Comparison of ENCODE assay signal across 8 cellular contexts in the genomic region with DNA sequence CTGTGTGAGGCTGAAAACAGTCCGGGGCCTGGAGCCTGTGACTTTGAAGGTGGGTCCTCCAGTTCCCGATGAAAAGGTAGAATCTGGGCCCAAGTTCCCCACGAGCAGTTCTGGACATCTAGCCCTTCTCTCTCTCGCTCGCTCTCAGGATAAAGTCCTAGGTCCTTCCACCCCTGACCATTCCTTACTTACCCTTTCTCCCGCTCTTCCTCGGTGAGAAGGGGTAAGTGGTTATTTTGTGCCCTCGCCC. TPM values are rescaled to one million over a fixed set of nuclear protein-coding genes. Genes with fewer than 3 reads are reported as not detected.
DNase-seq lines count a peak whose midpoint lies in the region; ATAC-seq and TF ChIP-seq lines count a peak whose summit lies in the region.

No MANE protein-coding gene starts in this region.

- no peak for TF ChIP-seq POLR2A in adrenal gland (IDR thresholded peaks at IDR 0.05)
- TF ChIP-seq POLR2A in lower leg skin (IDR thresholded peaks at IDR 0.05): no peak
- TF ChIP-seq POLR2A in tibial nerve (IDR thresholded peaks at IDR 0.05): no peak

- intact Hi-C loops in heart right ventricle (cut with DNase I): loop anchor here in 3 of 10 donors (5.0 to 10.0 kb wide), 4 partner anchors 173 to 893 kb away; a partner anchor contains a TSS
- intact Hi-C loops in left cardiac atrium (cut with DNase I): no loop called here
- intact Hi-C loops in adrenal gland (cut with DNase I): no loop called here
- intact Hi-C loops in lower leg skin (cut with DNase I; ENCODE audit: low total_unique reads): no loop called here

- ATAC-seq in heart right ventricle (peak in 5 of 8 donors; percentile 1 to 12 (median 8)), left cardiac atrium (no peak), GM18502 (IDR thresholded peaks at IDR 0.05; ENCODE audit: poor library complexity, unreplicated experiment) (no peak), HG02981 (IDR thresholded peaks at IDR 0.05; ENCODE audit: unreplicated experiment) (no peak)

- DNase-seq in heart right ventricle (no peak), left cardiac atrium (no peak), adrenal gland (peak in 2 of 7 donors; percentile 4 to 16), lower leg skin (ENCODE audit: low spot score in 2 of 2) (peak in 1 of 2 donors; percentile 16), tibial nerve (ENCODE audit: low spot score in 2 of 2) (peak in 1 of 2 donors; percentile 10), NCI-H1930 (lab: John Stamatoyannopoulos, UW) (no peak)

- H3K4me3 ChIP-seq in heart right ventricle (peak overlapping the region; percentile 73 to 95 (median 83)), adrenal gland (peak overlapping the region; percentile 21 to 88 (median 53)), lower leg skin (ENCODE audit: low read depth, poor library complexity, severe bottlenecking) (peak overlapping the region; percentile 62), tibial nerve (peak overlapping the region; percentile 90 to 95 (median 93))

- H3K27me3 ChIP-seq in heart right ventricle (no peaks in the 10 kb centered on the region), adrenal gland (no peaks in the 10 kb centered on the region), tibial nerve (no peaks in the 10 kb centered on the region)

- TF ChIP-seq EP300 in tibial nerve (IDR thresholded peaks at IDR 0.05): no peak

- no peaks in the 10 kb centered on the region for H3K9me3 ChIP-seq in heart right ventricle
- no peaks in the 10 kb centered on the region for H3K9me3 ChIP-seq in adrenal gland (replicated peaks in 1 of 3)
- H3K9me3 ChIP-seq in tibial nerve: no peaks in the 10 kb centered on the region

- H3K36me3 ChIP-seq in heart right ventricle (peaks cover 0 to 19% (median 0%) of the 10 kb centered on the region in 9 donors), adrenal gland (replicated peaks in 1 of 2) (no peaks in the 10 kb centered on the region), tibial nerve (peaks cover 0 to 11% (median 0%) of the 10 kb centered on the region in 3 donors)

- H3K4me1 ChIP-seq in heart right ventricle: peaks cover 6 to 24% (median 17%) of the 10 kb centered on the region in 9 donors
- H3K4me1 ChIP-seq in adrenal gland (replicated peaks in 1 of 2): peaks cover 11 to 33% of the 10 kb centered on the region in 2 donors
- peaks cover 0 to 27% (median 3%) of the 10 kb centered on the region in 4 donors for H3K4me1 ChIP-seq in tibial nerve

- H3K27ac ChIP-seq in heart right ventricle: peak overlapping the region in 9 of 10 donors; percentile 80 to 94 (median 90)
- H3K27ac ChIP-seq in adrenal gland: peak overlapping the region in 3 of 5 donors; percentile 83 to 92 (median 91)
- peak overlapping the region; percentile 82 to 96 (median 95) for H3K27ac ChIP-seq in tibial nerve

- 11% methylated on average over 8 of the region's 8 CpGs for WGBS in heart right ventricle, 2 donors
- WGBS in adrenal gland, 4 donors: 8 to 29% (median 15%) methylated on average over 8 of the region's 8 CpGs
- WGBS in lower leg skin, 2 donors: 11 to 12% methylated on average over 8 of the region's 8 CpGs
- WGBS in tibial nerve, 2 donors: 7 to 14% methylated on average over 8 of the region's 8 CpGs

- TF ChIP-seq CTCF in heart right ventricle (IDR thresholded peaks at IDR 0.05): no peak
- TF ChIP-seq CTCF in adrenal gland (IDR thresholded peaks at IDR 0.05): no peak
- TF ChIP-seq CTCF in lower leg skin (IDR thresholded peaks at IDR 0.05): no peak
- TF ChIP-seq CTCF in tibial nerve (IDR thresholded peaks at IDR 0.05): no peak

RNA-seq across cellular contexts. Expression of a gene that starts 0.7 kb away (rescaled TPM):
- total RNA-seq in heart right ventricle (10 to 100 TPM; 12.4 to 20.8 (median 17.5) TPM), left cardiac atrium (10 to 100 TPM in 1 of 2 donors, 1 to 10 TPM in 1; 9.9 to 11.6 TPM), adrenal gland (10 to 100 TPM; 13.4 to 34.1 (median 26.2) TPM), lower leg skin (10 to 100 TPM; 13.6 to 16.8 (median 16.4) TPM), tibial nerve (10 to 100 TPM; 13.5 to 23.7 (median 18.3) TPM)
- polyA plus RNA-seq in heart right ventricle (10 to 100 TPM in 1 of 2 donors, 1 to 10 TPM in 1; 4.3 to 12.7 TPM), adrenal gland (10 to 100 TPM; 13.6 to 27.7 (median 14.7) TPM)

Comparison
In these comparisons a context has a peak if more than half of its experiments do, and no peak if none do; other contexts are left out.
1. ATAC-seq: peak in heart right ventricle (5 of 8); none in left cardiac atrium (0 of 2), GM18502 (single experiment) and HG02981 (single experiment).
2. Peak in every context shown above with its lines, with median percentiles within 50 percentile points of each other: H3K27ac ChIP-seq and H3K4me3 ChIP-seq.